ENCODE assay signal across 1 cellular context in genomic region chr17:72423718-72424117, GRCh38.
TF ChIP-seq lines count a peak whose summit lies in the region.

No MANE protein-coding gene starts in this region.

TF ChIP-seq in GM12878, 131 proteins besides CTCF, POLR2A, EP300 and RAD21 (continued from another document):
- TF ChIP-seq SMAD1 (IDR thresholded peaks at IDR 0.05; ENCODE audit: low read depth, partially characterized antibody) = peak; percentile 44
- TF ChIP-seq E2F8 (IDR thresholded peaks at IDR 0.05; ENCODE audit: low read depth, partially characterized antibody) = no peak
- TF ChIP-seq PKNOX1 (IDR thresholded peaks at IDR 0.05) = peak; percentile 33; the same call in 1 of the 2 replicates
- TF ChIP-seq PRDM15 (CRISPR knock-in tag; IDR thresholded peaks at IDR 0.05) = no peak
- TF ChIP-seq ZNF207 (IDR thresholded peaks at IDR 0.05; ENCODE audit: borderline replicate concordance) = no peak
- TF ChIP-seq ZBTB40 (IDR thresholded peaks at IDR 0.05; ENCODE audit: borderline replicate concordance) = no peak
- TF ChIP-seq ZBED1 (IDR thresholded peaks at IDR 0.05; ENCODE audit: borderline replicate concordance) = no peak
- no peak for TF ChIP-seq GATAD2B (conservative IDR thresholded peaks at IDR 0.05; ENCODE audit: low read depth)
- no peak for TF ChIP-seq RCOR1 (conservative IDR thresholded peaks at IDR 0.05; ENCODE audit: low read depth, low read length)
- no peak for TF ChIP-seq SIN3A (IDR thresholded peaks at IDR 0.05; ENCODE audit: low read depth, low read length)
- no peak for TF ChIP-seq STAT1 (conservative IDR thresholded peaks at IDR 0.05)
- no peak for TF ChIP-seq NR2C1 (IDR thresholded peaks at IDR 0.05)
- no peak for TF ChIP-seq MTA2 (IDR thresholded peaks at IDR 0.05; ENCODE audit: low read depth)
- no peak for TF ChIP-seq BCL3 (IDR thresholded peaks at IDR 0.05; ENCODE audit: borderline replicate concordance, insufficient read depth, low read depth, low read length, poor library complexity, severe bottlenecking)
- TF ChIP-seq HDAC2 (IDR thresholded peaks at IDR 0.05) = no peak
- TF ChIP-seq POLR2AphosphoS5 (IDR thresholded peaks at IDR 0.05; ENCODE audit: low read length) = peak; percentile 50
- TF ChIP-seq CREM (IDR thresholded peaks at IDR 0.05; ENCODE audit: low read depth) = no peak
- no peak for TF ChIP-seq SMARCA5 (IDR thresholded peaks at IDR 0.05)
- TF ChIP-seq TCF12 (IDR thresholded peaks at IDR 0.05; ENCODE audit: low read depth, low read length) = peak; percentile 83
- TF ChIP-seq LARP7 (IDR thresholded peaks at IDR 0.05) = no peak
- no peak for TF ChIP-seq FOXK2 (IDR thresholded peaks at IDR 0.05)
- TF ChIP-seq TBL1XR1 (IDR thresholded peaks at IDR 0.05; ENCODE audit: low read depth, low read length) = 0 out of 2 replicates have a peak, but pooled peaks have one; percentile 16
- TF ChIP-seq NRF1 (conservative IDR thresholded peaks at IDR 0.05; ENCODE audit: low read depth, low read length) = no peak
- TF ChIP-seq SP1 (IDR thresholded peaks at IDR 0.05; ENCODE audit: low read depth, low read length) = peak; percentile 11
- peak; percentile 40; the same call in 1 of the 2 replicates for TF ChIP-seq TCF3 (IDR thresholded peaks at IDR 0.05; ENCODE audit: borderline replicate concordance, insufficient read depth, low read depth, low read length)
- TF ChIP-seq TCF7 (IDR thresholded peaks at IDR 0.05; ENCODE audit: borderline replicate concordance) = no peak
- TF ChIP-seq PBX3 (IDR thresholded peaks at IDR 0.05; ENCODE audit: insufficient replicate concordance, low read depth, low read length) = peak; percentile 35
- TF ChIP-seq CHD2 (IDR thresholded peaks at IDR 0.05; ENCODE audit: borderline replicate concordance, low read depth, low read length) = peak; percentile 25; the same call in 1 of the 2 replicates
- TF ChIP-seq JUND (IDR thresholded peaks at IDR 0.05; ENCODE audit: low read depth, low read length) = no peak
- no peak for TF ChIP-seq IRF3 (IDR thresholded peaks at IDR 0.05)
- TF ChIP-seq SKIL (IDR thresholded peaks at IDR 0.05; ENCODE audit: low read depth, poor library complexity, severe bottlenecking) = no peak
- TF ChIP-seq POLR2AphosphoS2 (IDR thresholded peaks at IDR 0.05; ENCODE audit: low read depth, low read length) = no peak; the same call in 1 of the 2 replicates
- no peak for TF ChIP-seq SUZ12 (IDR thresholded peaks at IDR 0.05; ENCODE audit: unreplicated experiment)
- no peak for TF ChIP-seq SMAD5 (IDR thresholded peaks at IDR 0.05; ENCODE audit: low read depth)
- no peak for TF ChIP-seq ZNF384 (IDR thresholded peaks at IDR 0.05; ENCODE audit: borderline replicate concordance, low read depth, low read length)
- TF ChIP-seq EED (IDR thresholded peaks at IDR 0.05; ENCODE audit: low read depth) = no peak
- no peak for TF ChIP-seq ETV6 (conservative IDR thresholded peaks at IDR 0.05 in 1 of 2, IDR thresholded peaks at IDR 0.05 in 1 of 2; ENCODE audit: borderline replicate concordance in 1 of 2, low read depth in 1 of 2)
- TF ChIP-seq HDAC6 (IDR thresholded peaks at IDR 0.05; ENCODE audit: unreplicated experiment) = no peak
- no peak for TF ChIP-seq KLF5 (IDR thresholded peaks at IDR 0.05; ENCODE audit: partially characterized antibody)
- no peak for TF ChIP-seq MYB (IDR thresholded peaks at IDR 0.05; ENCODE audit: borderline replicate concordance, low read depth, low read length)
- no peak for TF ChIP-seq ZSCAN29 (IDR thresholded peaks at IDR 0.05)
- TF ChIP-seq POU2F2 (IDR thresholded peaks at IDR 0.05; ENCODE audit: borderline replicate concordance, low read depth, low read length) = no peak; the same call in 2 of the 3 replicates
- TF ChIP-seq ASH2L (IDR thresholded peaks at IDR 0.05; ENCODE audit: borderline replicate concordance, low read depth) = no peak
TF ChIP-seq in GM12878: peak in this region for 15.
